ENCODE assay signal across 9 cellular contexts in the genomic region with DNA sequence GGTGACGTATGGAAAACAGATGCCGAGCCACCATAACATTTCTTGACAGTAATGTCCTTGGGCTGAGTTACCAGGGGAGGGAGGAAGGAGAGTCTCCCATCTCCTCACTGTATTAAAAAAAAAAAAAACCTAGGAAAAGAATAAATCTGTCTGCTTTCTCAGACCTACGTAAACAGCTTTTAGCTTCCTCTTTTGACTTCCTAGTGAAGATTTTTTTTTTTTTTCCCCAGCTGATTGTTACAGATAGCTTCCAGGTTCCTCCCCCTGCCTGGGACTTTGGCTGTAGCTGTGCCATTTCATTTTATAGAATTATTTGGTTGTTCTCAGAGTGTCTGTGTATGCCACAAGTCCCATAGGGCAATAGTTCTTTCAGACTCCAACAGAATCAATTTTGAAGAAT. TPM values are rescaled to one million over a fixed set of nuclear protein-coding genes. Genes with fewer than 3 reads are reported as not detected.
DNase-seq lines count a peak whose midpoint lies in the region; ATAC-seq and TF ChIP-seq lines count a peak whose summit lies in the region.
"Had no signal": no experiment of that assay in that cellular context is flagged by ENCODE, and none has a peak within 500 bp of the region (broad histone marks: within the 10 kb centered on the region; RNA-seq: fewer than 3 reads in every experiment).

No MANE protein-coding gene starts in this region.

- TF ChIP-seq CTCF in NB4 (IDR thresholded peaks at IDR 0.05; ENCODE audit: low read depth, low read length) (no peak), colonic mucosa (IDR thresholded peaks at IDR 0.05) (no peak), neural cell (IDR thresholded peaks at IDR 0.05; ENCODE audit: poor library complexity, severe bottlenecking) (no peak)

- peaks cover 3% of the 10 kb centered on the region for H3F3A ChIP-seq in neural cell (ENCODE audit: insufficient read depth, low read length, poor library complexity, severe bottlenecking)

- no peaks in the 10 kb centered on the region for H3K36me3 ChIP-seq in ES-I3 (ENCODE audit: insufficient read depth, low read length)
- H3K36me3 ChIP-seq in colonic mucosa: no peaks in the 10 kb centered on the region
- no peaks in the 10 kb centered on the region for H3K36me3 ChIP-seq in neural cell (ENCODE audit: insufficient read depth, low read length)

- H3K9ac ChIP-seq in ES-I3 (ENCODE audit: low read depth, low read length): peak overlapping the region; percentile 65; the same call in 1 of the 2 replicates
- peak overlapping the region in 1 of 2 donors; percentile 71 for H3K9ac ChIP-seq in colonic mucosa (ENCODE audit: low read depth in 2 of 2, low read length in 2 of 2)
- H3K9ac ChIP-seq in neural cell (ENCODE audit: low read length): no peak overlapping the region

- H3K9me3 ChIP-seq in ES-I3 (ENCODE audit: control insufficient read depth, insufficient read depth, low read length) (no peaks in the 10 kb centered on the region), colonic mucosa (no peaks in the 10 kb centered on the region), neural cell (ENCODE audit: low read length) (no peaks in the 10 kb centered on the region)

- intact Hi-C loops in colonic mucosa (cut with DNase I): no loop called here

- no peak for TF ChIP-seq EP300 in neural cell (conservative IDR thresholded peaks at IDR 0.05; ENCODE audit: poor library complexity, severe bottlenecking)

- DNase-seq in NB4 (ENCODE audit: low read depth): peak; percentile 54
- DNase-seq in colonic mucosa: no peak
- no peak for DNase-seq in NCI-H1092 (lab: John Stamatoyannopoulos, UW)
- no peak for DNase-seq in COLO668 (lab: John Stamatoyannopoulos, UW; ENCODE audit: unreplicated experiment)
- DNase-seq in NK-92 (lab: John Stamatoyannopoulos, UW; ENCODE audit: unreplicated experiment): no peak

- H3K4me1 ChIP-seq in ES-I3 (ENCODE audit: insufficient read depth, low read length): no peaks in the 10 kb centered on the region
- no peaks in the 10 kb centered on the region for H3K4me1 ChIP-seq in colonic mucosa

- TF ChIP-seq RAD21 in neural cell (conservative IDR thresholded peaks at IDR 0.05): no peak

- no peak overlapping the region for H2AFZ ChIP-seq in neural cell (ENCODE audit: low read depth, low read length)

- H3K27ac ChIP-seq in colonic mucosa: no peak overlapping the region
- H3K27ac ChIP-seq in neural cell (ENCODE audit: low read length): no peak overlapping the region
- H3K27ac ChIP-seq: coronary artery had no signal

- no peak overlapping the region for H3K4me2 ChIP-seq in neural cell (ENCODE audit: low read length)

- H4K20me1 ChIP-seq in neural cell (ENCODE audit: insufficient read depth): no peaks in the 10 kb centered on the region

- ATAC-seq in GM21723 (IDR thresholded peaks at IDR 0.05; ENCODE audit: unreplicated experiment): no peak

- no peaks in the 10 kb centered on the region for H3K79me2 ChIP-seq in neural cell (replicated peaks; ENCODE audit: insufficient read depth, low read length)

- TF ChIP-seq POLR2A in NB4 (IDR thresholded peaks at IDR 0.05; ENCODE audit: extremely low read depth, insufficient read length): no peak

- H3K9me2 ChIP-seq in neural cell (ENCODE audit: insufficient read depth, low read length): no peaks in the 10 kb centered on the region

- H3K4me3 ChIP-seq in NB4 (ENCODE audit: low read depth, low read length): no peak overlapping the region
- peak overlapping the region; percentile 49 for H3K4me3 ChIP-seq in colonic mucosa
- peak overlapping the region; percentile 67 for H3K4me3 ChIP-seq in neural cell (ENCODE audit: low read length)

- H3K27me3 ChIP-seq in colonic mucosa: no peaks in the 10 kb centered on the region
- H3K27me3 ChIP-seq in neural cell (ENCODE audit: insufficient read depth, low read depth, low read length): peaks cover 28% of the 10 kb centered on the region

TF ChIP-seq in neural cell, 6 proteins besides CTCF, POLR2A, EP300 and RAD21:
- TF ChIP-seq EZH2 (IDR thresholded peaks at IDR 0.05; ENCODE audit: borderline replicate concordance, insufficient read depth, low read length, poor library complexity, severe bottlenecking): no peak
- no peak for TF ChIP-seq SMC3 (conservative IDR thresholded peaks at IDR 0.05; ENCODE audit: poor library complexity)
- TF ChIP-seq, protein P1, sequence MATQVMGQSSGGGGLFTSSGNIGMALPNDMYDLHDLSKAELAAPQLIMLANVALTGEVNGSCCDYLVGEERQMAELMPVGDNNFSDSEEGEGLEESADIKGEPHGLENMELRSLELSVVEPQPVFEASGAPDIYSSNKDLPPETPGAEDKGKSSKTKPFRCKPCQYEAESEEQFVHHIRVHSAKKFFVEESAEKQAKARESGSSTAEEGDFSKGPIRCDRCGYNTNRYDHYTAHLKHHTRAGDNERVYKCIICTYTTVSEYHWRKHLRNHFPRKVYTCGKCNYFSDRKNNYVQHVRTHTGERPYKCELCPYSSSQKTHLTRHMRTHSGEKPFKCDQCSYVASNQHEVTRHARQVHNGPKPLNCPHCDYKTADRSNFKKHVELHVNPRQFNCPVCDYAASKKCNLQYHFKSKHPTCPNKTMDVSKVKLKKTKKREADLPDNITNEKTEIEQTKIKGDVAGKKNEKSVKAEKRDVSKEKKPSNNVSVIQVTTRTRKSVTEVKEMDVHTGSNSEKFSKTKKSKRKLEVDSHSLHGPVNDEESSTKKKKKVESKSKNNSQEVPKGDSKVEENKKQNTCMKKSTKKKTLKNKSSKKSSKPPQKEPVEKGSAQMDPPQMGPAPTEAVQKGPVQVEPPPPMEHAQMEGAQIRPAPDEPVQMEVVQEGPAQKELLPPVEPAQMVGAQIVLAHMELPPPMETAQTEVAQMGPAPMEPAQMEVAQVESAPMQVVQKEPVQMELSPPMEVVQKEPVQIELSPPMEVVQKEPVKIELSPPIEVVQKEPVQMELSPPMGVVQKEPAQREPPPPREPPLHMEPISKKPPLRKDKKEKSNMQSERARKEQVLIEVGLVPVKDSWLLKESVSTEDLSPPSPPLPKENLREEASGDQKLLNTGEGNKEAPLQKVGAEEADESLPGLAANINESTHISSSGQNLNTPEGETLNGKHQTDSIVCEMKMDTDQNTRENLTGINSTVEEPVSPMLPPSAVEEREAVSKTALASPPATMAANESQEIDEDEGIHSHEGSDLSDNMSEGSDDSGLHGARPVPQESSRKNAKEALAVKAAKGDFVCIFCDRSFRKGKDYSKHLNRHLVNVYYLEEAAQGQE (IDR thresholded peaks at IDR 0.05; ENCODE audit: borderline replicate concordance): no peak
- TF ChIP-seq MXI1 (conservative IDR thresholded peaks at IDR 0.05; ENCODE audit: poor library complexity, severe bottlenecking): no peak
- no peak for TF ChIP-seq POLR2AphosphoS5 (IDR thresholded peaks at IDR 0.05)
- TF ChIP-seq TAF1 (IDR thresholded peaks at IDR 0.05; ENCODE audit: low read depth): no peak
TF ChIP-seq in neural cell: peak in this region for 0.

RNA-seq across cellular contexts. Expression of a gene that starts 23.0 kb away (rescaled TPM):
- total RNA-seq in colonic mucosa: 10 to 100 TPM; 47.5 to 67.6 TPM
- 33.6 and 39.0 TPM in 2 replicates for polyA plus RNA-seq in neural cell
- polyA minus RNA-seq in neural cell: 56.5 and 63.8 TPM in 2 replicates

RNA-seq across cellular contexts. Expression of a gene that starts 42.3 kb away (rescaled TPM):
- 10 to 100 TPM in 1 of 2 donors, 1 to 10 TPM in 1; 6.9 to 17.0 TPM for total RNA-seq in colonic mucosa
- 16.5 and 17.6 TPM in 2 replicates for polyA plus RNA-seq in neural cell
- 67.3 and 69.1 TPM in 2 replicates for polyA minus RNA-seq in neural cell
